In the genomic region with DNA sequence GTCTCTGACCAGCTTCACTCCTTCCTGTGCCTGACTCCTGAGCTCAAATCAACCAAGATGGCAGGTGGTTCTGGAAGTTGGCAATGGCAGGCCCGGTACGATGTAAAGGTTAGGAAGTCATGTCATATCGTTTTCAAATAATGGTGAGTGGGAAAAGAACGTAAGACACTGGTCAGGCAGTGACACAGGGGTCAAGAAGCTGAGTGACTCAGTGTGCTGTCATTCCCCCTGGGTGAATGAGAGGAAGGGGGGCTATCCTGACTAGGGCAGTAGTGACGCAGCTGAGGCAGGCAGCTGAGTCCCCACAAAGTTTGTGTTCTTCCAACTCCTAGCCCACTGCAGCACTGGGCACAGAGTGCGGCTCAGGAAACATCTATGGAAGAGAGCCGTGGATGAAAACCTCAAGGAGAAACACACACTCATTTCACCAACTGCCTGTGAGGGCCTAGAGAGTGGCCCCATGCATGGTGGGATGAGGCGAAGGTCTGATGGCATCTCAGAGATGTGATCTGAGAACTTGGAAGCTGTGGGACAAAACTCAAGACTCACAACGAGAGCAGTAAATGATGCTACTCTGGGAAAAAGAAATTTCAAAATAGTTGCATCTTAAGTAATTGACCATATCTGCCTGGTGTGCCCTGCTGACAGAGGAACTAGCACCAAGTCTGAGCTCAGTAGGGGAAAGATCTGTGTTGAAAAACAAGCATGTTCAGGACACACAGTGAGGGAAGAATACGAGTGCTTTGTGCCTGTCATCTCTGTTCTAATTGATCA, we compare ENCODE assay signal across 8 cellular contexts. TPM values are rescaled to one million over a fixed set of nuclear protein-coding genes. Genes with fewer than 3 reads are reported as not detected.
A peak's percentile ranks its signal among the peaks of the same experiment; 100 is the strongest.
DNase-seq lines count a peak whose midpoint lies in the region; ATAC-seq and TF ChIP-seq lines count a peak whose summit lies in the region.

No MANE protein-coding gene starts in this region.

- no peaks in the 10 kb centered on the region for H3K4me1 Mint-ChIP-seq in activated naive CD4-positive, alpha-beta T cell treated with anti-CD3 and anti-CD28 coated beads for 36 hours (ENCODE audit: low read depth)

- intact Hi-C loops in heart left ventricle (cut with DNase I) (loop anchor here in 1 of 10 donors (5.0 kb wide), 1 partner anchor 36 kb away; no protein-coding TSS in a partner anchor), sigmoid colon (cut with DNase I) (no loop called here)
- intact Hi-C loops in activated naive CD4-positive, alpha-beta T cell treated with anti-CD3 and anti-CD28 coated beads for 36 hours (cut with micrococcal nuclease): no loop called here

- H3K27ac ChIP-seq in heart left ventricle (peak overlapping the region in 11 of 12 donors; percentile 23 to 78 (median 68)), sigmoid colon (peak overlapping the region; percentile 76 to 99 (median 78))

- H3K27me3 Mint-ChIP-seq in activated naive CD4-positive, alpha-beta T cell treated with anti-CD3 and anti-CD28 coated beads for 36 hours (ENCODE audit: low read depth): no peaks in the 10 kb centered on the region

- H3K4me3 Mint-ChIP-seq in activated naive CD4-positive, alpha-beta T cell treated with anti-CD3 and anti-CD28 coated beads for 36 hours: no peak overlapping the region

- WGBS in heart left ventricle, 4 donors: 58 to 66% (median 61%) methylated on average over 10 of the region's 10 CpGs
- WGBS in sigmoid colon, 2 donors: 76 to 87% methylated on average over 10 of the region's 10 CpGs

- peak overlapping the region; percentile 55 for H3K4me3 ChIP-seq in adipocyte (ENCODE audit: low read length)
- no peak overlapping the region for H3K4me3 ChIP-seq in heart left ventricle
- H3K4me3 ChIP-seq in sigmoid colon: no peak overlapping the region

- peak; percentile 85 for DNase-seq in GM03348 (ENCODE audit: low spot score)
- DNase-seq in adipocyte (ENCODE audit: low read depth): peak; percentile 89
- peak in 4 of 5 donors; percentile 57 to 80 (median 72) for DNase-seq in heart left ventricle
- peak; percentile 85 for DNase-seq in sigmoid colon
- no peak for DNase-seq in stimulated activated CD4-positive, alpha-beta T cell treated with anti-CD3 and anti-CD28 coated beads, Interleukin-2, amount 100 ng/mL, for 48 hours
- no peak for DNase-seq in NCI-H1105 treated with DMSO at 0.1 percent for 48 hours (lab: John Stamatoyannopoulos, UW)
- no peak for DNase-seq in activated naive CD4-positive, alpha-beta T cell treated with anti-CD3 and anti-CD28 coated beads for 36 hours

- TF ChIP-seq POLR2A in heart left ventricle (IDR thresholded peaks at IDR 0.05) (no peak), sigmoid colon (IDR thresholded peaks at IDR 0.05) (no peak)

- ATAC-seq in heart left ventricle (peak; percentile 65 to 87 (median 86)), HG03460 (IDR thresholded peaks at IDR 0.05; ENCODE audit: unreplicated experiment) (no peak)

- no peaks in the 10 kb centered on the region for H3K36me3 ChIP-seq in adipocyte (ENCODE audit: control insufficient read depth, insufficient read depth, low read length, severe bottlenecking)
- peaks cover 0 to under 1% (median 0%) of the 10 kb centered on the region in 9 donors for H3K36me3 ChIP-seq in heart left ventricle
- H3K36me3 ChIP-seq in sigmoid colon: no peaks in the 10 kb centered on the region

- CTCF ChIA-PET in activated naive CD4-positive, alpha-beta T cell treated with anti-CD3 and anti-CD28 coated beads for 36 hours (lab: Charles Lee): interaction anchor here (2.0 kb wide), 1 partner anchor 75 kb away, joined by 4 read pairs; no protein-coding TSS in a partner anchor

- H3K9ac ChIP-seq in adipocyte (ENCODE audit: low read length): peak overlapping the region; percentile 74

- H3K9me3 ChIP-seq in adipocyte (ENCODE audit: control insufficient read depth, low read length) (no peaks in the 10 kb centered on the region), heart left ventricle (no peaks in the 10 kb centered on the region), sigmoid colon (no peaks in the 10 kb centered on the region)

- H3K27me3 ChIP-seq in adipocyte (replicated peaks; ENCODE audit: control insufficient read depth, insufficient read depth, low read length) (no peaks in the 10 kb centered on the region), heart left ventricle (no peaks in the 10 kb centered on the region), sigmoid colon (no peaks in the 10 kb centered on the region)

- TF ChIP-seq CTCF in heart left ventricle (IDR thresholded peaks at IDR 0.05): no peak
- no peak for TF ChIP-seq CTCF in sigmoid colon (IDR thresholded peaks at IDR 0.05)

- peaks cover 89% of the 10 kb centered on the region for H3K4me1 ChIP-seq in adipocyte (ENCODE audit: control insufficient read depth, insufficient read depth, low read length)
- H3K4me1 ChIP-seq in heart left ventricle: peaks cover 4 to 92% (median 66%) of the 10 kb centered on the region in 12 donors
- H3K4me1 ChIP-seq in sigmoid colon: peaks cover 0 to 96% (median 88%) of the 10 kb centered on the region in 4 donors

- no peak overlapping the region for H3K27ac Mint-ChIP-seq in activated naive CD4-positive, alpha-beta T cell treated with anti-CD3 and anti-CD28 coated beads for 36 hours

- peak in 1 of 4 donors; percentile 24 for TF ChIP-seq EP300 in sigmoid colon (IDR thresholded peaks at IDR 0.05)

- peaks cover 14% of the 10 kb centered on the region for H3K36me3 Mint-ChIP-seq in activated naive CD4-positive, alpha-beta T cell treated with anti-CD3 and anti-CD28 coated beads for 36 hours (ENCODE audit: low read depth)

- H3K9me3 Mint-ChIP-seq in activated naive CD4-positive, alpha-beta T cell treated with anti-CD3 and anti-CD28 coated beads for 36 hours: peaks cover 9% of the 10 kb centered on the region

RNA-seq across cellular contexts. Expression of gene CREB3L2, which starts 23.2 kb away (rescaled TPM):
- total RNA-seq in heart left ventricle: 10 to 100 TPM; 18.3 to 40.6 (median 22.0) TPM
- 10 to 100 TPM in 1 of 2 donors, 1 to 10 TPM in 1; 4.0 to 13.2 TPM for polyA plus RNA-seq in heart left ventricle
- 10 to 100 TPM; 26.0 to 41.3 (median 30.2) TPM for total RNA-seq in sigmoid colon
- 10 to 100 TPM in 1 of 3 donors, 1 to 10 TPM in 2; 3.0 to 15.6 (median 4.4) TPM for polyA plus RNA-seq in sigmoid colon
- total RNA-seq in activated naive CD4-positive, alpha-beta T cell treated with anti-CD3 and anti-CD28 coated beads for 36 hours: 10 to 100 TPM; 14.1 to 15.7 TPM

Comparison
In these comparisons a context has a peak if more than half of its experiments do, and no peak if none do; other contexts are left out.
1. DNase-seq: peak in GM03348 (single experiment), adipocyte (single experiment), heart left ventricle (4 of 5) and sigmoid colon (single experiment); none in stimulated activated CD4-positive, alpha-beta T cell treated with anti-CD3 and anti-CD28 coated beads, Interleukin-2, amount 100 ng/mL, for 48 hours (0 of 2), NCI-H1105 treated with DMSO at 0.1 percent for 48 hours (single experiment) and activated naive CD4-positive, alpha-beta T cell treated with anti-CD3 and anti-CD28 coated beads for 36 hours (single experiment).